Comparison of ENCODE assay signal across 25 cellular contexts in the genomic region with DNA sequence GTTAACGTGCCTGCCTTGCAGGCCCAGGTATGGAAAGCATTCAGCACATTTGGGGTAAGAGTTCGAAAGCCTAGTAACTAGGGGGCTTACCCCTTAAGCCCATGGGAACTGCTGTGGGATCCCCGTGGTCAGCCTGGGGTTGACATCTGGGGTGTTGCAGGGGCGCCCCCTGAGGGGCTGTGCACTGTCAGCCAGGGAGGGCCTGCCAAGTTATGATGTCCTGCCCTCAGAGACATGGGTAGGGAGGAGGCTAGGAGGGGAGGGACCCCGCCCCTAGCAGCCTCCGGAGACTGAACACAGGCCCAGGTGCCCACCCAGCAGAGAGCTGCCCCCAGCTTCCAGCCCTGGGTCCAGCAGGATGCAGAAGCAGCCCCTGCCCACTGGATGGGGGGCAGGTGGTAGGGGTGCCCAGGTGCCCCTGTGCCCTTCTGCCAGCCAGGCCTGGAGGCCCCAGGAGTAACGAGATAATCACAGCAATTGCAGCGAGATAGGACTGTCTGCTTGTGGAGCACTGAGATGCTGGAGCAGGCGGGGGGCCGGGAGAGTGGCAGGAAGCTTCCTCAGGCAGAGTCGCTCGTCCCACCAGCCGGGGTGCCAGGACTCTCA.
A peak's percentile ranks its signal among the peaks of the same experiment; 100 is the strongest.
DNase-seq lines count a peak whose midpoint lies in the region; ATAC-seq and TF ChIP-seq lines count a peak whose summit lies in the region.
"Had no signal": no experiment of that assay in that cellular context is flagged by ENCODE, and none has a peak within 500 bp of the region (broad histone marks: within the 10 kb centered on the region; RNA-seq: fewer than 3 reads in every experiment).

No MANE protein-coding gene starts in this region.

- no peak overlapping the region for H3K27ac ChIP-seq in endodermal cell (ENCODE audit: low read depth, low read length)
- H3K27ac ChIP-seq: BLaER1 treated with 17β-estradiol and CSF1 and Interleukin-3, amounts not matched to agents 10 nM and 100 nM; GM23248; HL-60; KMS-11; Peyer's patch; SJCRH30 had no signal

- ATAC-seq in SK-N-SH treated with all-trans-retinoic acid at 6 μM for 48 hours (peak; percentile 6; the same call in 2 of the 3 replicates), HG03378 (IDR thresholded peaks at IDR 0.05; ENCODE audit: unreplicated experiment) (no peak)
- peak; percentile 57 to 68 for ATAC-seq in stimulated activated naive B cell treated with anti-CD40 and anti-IgM and Interleukin-4, amounts not matched to agents 10 μg/mL and 1 μg/mL and 100 μg/mL, for 72 hours (replicated peaks)

- no peak overlapping the region for H3K4me3 ChIP-seq in endodermal cell (ENCODE audit: low read length)
- H3K4me3 ChIP-seq: BLaER1 treated with 17β-estradiol and CSF1 and Interleukin-3, amounts not matched to agents 10 nM and 100 nM; GM23248; Peyer's patch; SJCRH30 had no signal

- H3K27ac Mint-ChIP-seq in endodermal cell, result no peak overlapping the region
- no peak overlapping the region for H3K27ac Mint-ChIP-seq in stimulated activated naive B cell treated with anti-CD40 and anti-IgM and Interleukin-4, amounts not matched to agents 10 μg/mL and 1 μg/mL and 100 μg/mL, for 72 hours
- H3K27ac Mint-ChIP-seq: T-helper 1 cell treated with Interleukin-12 subunit alpha and Interleukin-12 subunit beta and Interleukin-4 antibody, amounts not matched to agents 30 μg/mL and 1 μg/mL, for 36 hours had no signal

- no peaks in the 10 kb centered on the region for H3K9me3 Mint-ChIP-seq in endodermal cell
- no peaks in the 10 kb centered on the region for H3K9me3 Mint-ChIP-seq in stimulated activated naive B cell treated with anti-CD40 and anti-IgM and Interleukin-4, amounts not matched to agents 10 μg/mL and 1 μg/mL and 100 μg/mL, for 72 hours
- H3K9me3 Mint-ChIP-seq: CD4-positive, alpha-beta memory T cell; T-helper 1 cell treated with Interleukin-12 subunit alpha and Interleukin-12 subunit beta and Interleukin-4 antibody, amounts not matched to agents 30 μg/mL and 1 μg/mL, for 36 hours had no signal

- WGBS in endodermal cell (ENCODE audit: insufficient coverage in 1 of 2, insufficient read length in 1 of 2), 2 experiments, result 85 to 100% methylated on average over 3 to 13 of the region's 13 CpGs

- H3K9ac ChIP-seq in endodermal cell (ENCODE audit: extremely low read depth, low read length, poor library complexity, severe bottlenecking), result no peak overlapping the region
- H3K9ac ChIP-seq: BLaER1 treated with 17β-estradiol and CSF1 and Interleukin-3, amounts not matched to agents 10 nM and 100 nM; GM23248; KMS-11 had no signal

- no peaks in the 10 kb centered on the region for H3K4me1 ChIP-seq in endodermal cell (ENCODE audit: control insufficient read depth, insufficient read depth, low read length)
- H3K4me1 ChIP-seq: BLaER1 treated with 17β-estradiol and CSF1 and Interleukin-3, amounts not matched to agents 10 nM and 100 nM; Caco-2; Peyer's patch had no signal

- H3K36me3 Mint-ChIP-seq in endodermal cell (ENCODE audit: low read depth), result no peaks in the 10 kb centered on the region
- no peaks in the 10 kb centered on the region for H3K36me3 Mint-ChIP-seq in stimulated activated naive B cell treated with anti-CD40 and anti-IgM and Interleukin-4, amounts not matched to agents 10 μg/mL and 1 μg/mL and 100 μg/mL, for 72 hours
- H3K36me3 Mint-ChIP-seq: CD4-positive, alpha-beta memory T cell had no signal

- no peaks in the 10 kb centered on the region for H3K4me1 Mint-ChIP-seq in endodermal cell
- H3K4me1 Mint-ChIP-seq in stimulated activated naive B cell treated with anti-CD40 and anti-IgM and Interleukin-4, amounts not matched to agents 10 μg/mL and 1 μg/mL and 100 μg/mL, for 72 hours, result no peaks in the 10 kb centered on the region
- H3K4me1 Mint-ChIP-seq: CD4-positive, alpha-beta memory T cell had no signal

- no peaks in the 10 kb centered on the region for H3K36me3 ChIP-seq in endodermal cell (ENCODE audit: control insufficient read depth, insufficient read depth, low read length)
- H3K36me3 ChIP-seq: BLaER1 treated with 17β-estradiol and CSF1 and Interleukin-3, amounts not matched to agents 10 nM and 100 nM; Peyer's patch; SJCRH30 had no signal

- no peak for TF ChIP-seq CTCF in GM13977 (IDR thresholded peaks at IDR 0.05; ENCODE audit: extremely low read depth, insufficient read depth, missing control alignments)
- no peak for TF ChIP-seq CTCF in endodermal cell (conservative IDR thresholded peaks at IDR 0.05)

- peaks cover 6% of the 10 kb centered on the region for H3K27me3 Mint-ChIP-seq in endodermal cell (ENCODE audit: insufficient read depth)
- H3K27me3 Mint-ChIP-seq in stimulated activated naive B cell treated with anti-CD40 and anti-IgM and Interleukin-4, amounts not matched to agents 10 μg/mL and 1 μg/mL and 100 μg/mL, for 72 hours, result peaks cover 18 to 47% of the 10 kb centered on the region in 2 donors

- in situ Hi-C loops in GM13977 (cut with MboI; ENCODE audit: low pct_unique_long_range_greater_than_20kb, low sequenced_read_pairs, unreplicated experiment), result no loop called here

- no peaks in the 10 kb centered on the region for H3K9me3 ChIP-seq in endodermal cell (ENCODE audit: control insufficient read depth, low read length)
- H3K9me3 ChIP-seq: BLaER1 treated with 17β-estradiol and CSF1 and Interleukin-3, amounts not matched to agents 10 nM and 100 nM; Caco-2; Peyer's patch; SJCRH30 had no signal

- H3K27me3 ChIP-seq in endodermal cell (ENCODE audit: control insufficient read depth, insufficient read depth, low read length, poor library complexity, severe bottlenecking), result no peaks in the 10 kb centered on the region
- H3K27me3 ChIP-seq: BLaER1 treated with 17β-estradiol and CSF1 and Interleukin-3, amounts not matched to agents 10 nM and 100 nM; Peyer's patch; SJCRH30 had no signal

- H3K4me3 Mint-ChIP-seq in endodermal cell, result no peak overlapping the region
- H3K4me3 Mint-ChIP-seq in stimulated activated naive B cell treated with anti-CD40 and anti-IgM and Interleukin-4, amounts not matched to agents 10 μg/mL and 1 μg/mL and 100 μg/mL, for 72 hours, result no peak overlapping the region
- H3K4me3 Mint-ChIP-seq: CD4-positive, alpha-beta memory T cell; T-helper 1 cell treated with Interleukin-12 subunit alpha and Interleukin-12 subunit beta and Interleukin-4 antibody, amounts not matched to agents 30 μg/mL and 1 μg/mL, for 36 hours had no signal

- DNase-seq in GM13977 (ENCODE audit: low spot score) (peak; percentile 12), endodermal cell (peak; percentile 52), NCI-H2081 treated with DMSO at 0.1 percent for 48 hours (lab: John Stamatoyannopoulos, UW) (no peak), NCI-H69 (lab: John Stamatoyannopoulos, UW) (no peak)
- DNase-seq in stimulated activated naive B cell treated with anti-CD40 and anti-IgM and Interleukin-4, amounts not matched to agents 10 μg/mL and 1 μg/mL and 100 μg/mL, for 72 hours, result no peak
- no peak for DNase-seq in activated CD4-positive, alpha-beta T cell treated with anti-CD3 and anti-CD28 coated beads, Interleukin-2, amount 50 U/mL, for 48 hours
- DNase-seq: Caco-2; CD4-positive, alpha-beta memory T cell; DMS 273 treated with DMSO at 0.1 percent for 48 hours; GM23248; NCI-H1092 treated with DMSO at 0.1 percent for 48 hours; NCI-H1436 treated with DMSO at 0.1 percent for 48 hours; NCI-H1930; NCI-H2227 treated with DMSO at 0.1 percent for 48 hours; NCI-H510A treated with DMSO at 0.1 percent for 48 hours; NCI-H774; NK-92 treated with Interleukin-12 subunit alpha and Interleukin-12 subunit beta, amount 100 ng/mL, for 24 hours; Peyer's patch had no signal

TF ChIP-seq in SK-N-SH treated with all-trans-retinoic acid at 6 μM for 48 hours, 23 proteins besides CTCF, POLR2A, EP300 and RAD21:
- no peak for TF ChIP-seq SNAI2 (CRISPR knock-in tag; IDR thresholded peaks at IDR 0.05)
- no peak for TF ChIP-seq ESRRG (CRISPR knock-in tag; IDR thresholded peaks at IDR 0.05)
- no peak for TF ChIP-seq CSRNP3 (CRISPR knock-in tag; IDR thresholded peaks at IDR 0.05)
- no peak for TF ChIP-seq TOX (CRISPR knock-in tag; IDR thresholded peaks at IDR 0.05; ENCODE audit: borderline replicate concordance)
- TF ChIP-seq PPARA (CRISPR knock-in tag; IDR thresholded peaks at IDR 0.05; ENCODE audit: borderline replicate concordance), result no peak
- TF ChIP-seq, protein P1, sequence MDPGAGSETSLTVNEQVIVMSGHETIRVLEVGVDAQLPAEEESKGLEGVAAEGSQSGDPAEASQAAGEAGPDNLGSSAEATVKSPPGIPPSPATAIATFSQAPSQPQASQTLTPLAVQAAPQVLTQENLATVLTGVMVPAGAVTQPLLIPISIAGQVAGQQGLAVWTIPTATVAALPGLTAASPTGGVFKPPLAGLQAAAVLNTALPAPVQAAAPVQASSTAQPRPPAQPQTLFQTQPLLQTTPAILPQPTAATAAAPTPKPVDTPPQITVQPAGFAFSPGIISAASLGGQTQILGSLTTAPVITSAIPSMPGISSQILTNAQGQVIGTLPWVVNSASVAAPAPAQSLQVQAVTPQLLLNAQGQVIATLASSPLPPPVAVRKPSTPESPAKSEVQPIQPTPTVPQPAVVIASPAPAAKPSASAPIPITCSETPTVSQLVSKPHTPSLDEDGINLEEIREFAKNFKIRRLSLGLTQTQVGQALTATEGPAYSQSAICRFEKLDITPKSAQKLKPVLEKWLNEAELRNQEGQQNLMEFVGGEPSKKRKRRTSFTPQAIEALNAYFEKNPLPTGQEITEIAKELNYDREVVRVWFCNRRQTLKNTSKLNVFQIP (CRISPR knock-in tag; IDR thresholded peaks at IDR 0.05; ENCODE audit: borderline replicate concordance, low read depth), result no peak
- TF ChIP-seq ZNF8 (CRISPR knock-in tag; IDR thresholded peaks at IDR 0.05), result no peak

Comparison
In these comparisons a context has a peak if more than half of its experiments do, and no peak if none do; other contexts are left out.
1. DNase-seq: peak in GM13977 (single experiment) and endodermal cell (single experiment); none in stimulated activated naive B cell treated with anti-CD40 and anti-IgM and Interleukin-4, amounts not matched to agents 10 μg/mL and 1 μg/mL and 100 μg/mL, for 72 hours (single experiment), NCI-H2081 treated with DMSO at 0.1 percent for 48 hours (single experiment), activated CD4-positive, alpha-beta T cell treated with anti-CD3 and anti-CD28 coated beads, Interleukin-2, amount 50 U/mL, for 48 hours (0 of 2) and NCI-H69 (single experiment).